ENCODE assay signal across 16 cellular contexts in genomic region chr2:241108271-241109209, GRCh38. TPM values are rescaled to one million over a fixed set of nuclear protein-coding genes. Genes with fewer than 3 reads are reported as not detected.
DNase-seq lines count a peak whose midpoint lies in the region; ATAC-seq, FAIRE-seq and TF ChIP-seq lines count a peak whose summit lies in the region.
"Had no signal": no experiment of that assay in that cellular context is flagged by ENCODE, and none has a peak within 500 bp of the region (broad histone marks: within the 10 kb centered on the region; RNA-seq: fewer than 3 reads in every experiment).

No MANE protein-coding gene starts in this region.

- H3K27me3 ChIP-seq in small intestine (ENCODE audit: control insufficient read depth in 2 of 2, insufficient read depth in 2 of 2, low read length in 2 of 2): no peaks in the 10 kb centered on the region
- H3K27me3 ChIP-seq: gastrocnemius medialis, MG63 had no signal

- H3K9me3 ChIP-seq in small intestine (ENCODE audit: control insufficient read depth, low read depth) (no peaks in the 10 kb centered on the region), OCI-LY7 (ENCODE audit: low read length) (no peaks in the 10 kb centered on the region)
- H3K9me3 ChIP-seq: gastrocnemius medialis, MG63 had no signal

- CTCF ChIA-PET in WTC11 (lab: Charles Lee) (no interaction called here), OCI-LY7 (lab: Charles Lee; ENCODE audit: unreplicated experiment) (no interaction called here)

- H3K27ac ChIP-seq in small intestine (ENCODE audit: low read depth in 1 of 2, low read length in 1 of 2): peak overlapping the region; percentile 52 to 92
- H3K27ac ChIP-seq in OCI-LY7 (ENCODE audit: low read depth, low read length, poor library complexity, severe bottlenecking): no peak overlapping the region
- H3K27ac ChIP-seq: gastrocnemius medialis had no signal

- H3K4me1 Mint-ChIP-seq in WTC11: no peaks in the 10 kb centered on the region
- peaks cover 53% of the 10 kb centered on the region for H3K4me1 Mint-ChIP-seq in endothelial cell (ENCODE audit: unreplicated experiment)

- no peaks in the 10 kb centered on the region for H3K36me3 ChIP-seq in small intestine (ENCODE audit: control insufficient read depth in 2 of 2, insufficient read depth in 2 of 2, low read length in 2 of 2)
- peaks cover 19% of the 10 kb centered on the region; the same call in 1 of the 2 replicates for H3K36me3 ChIP-seq in OCI-LY7 (ENCODE audit: insufficient read depth, low read length)
- H3K36me3 ChIP-seq: gastrocnemius medialis, MG63 had no signal

- H3K4me3 Mint-ChIP-seq in WTC11 (no peak overlapping the region), endothelial cell (ENCODE audit: unreplicated experiment) (peak overlapping the region; percentile 77)

- H3K27ac Mint-ChIP-seq in WTC11: peak overlapping the region; percentile 32; the same call in 1 of the 2 replicates
- H3K27ac Mint-ChIP-seq in endothelial cell (ENCODE audit: unreplicated experiment): peak overlapping the region; percentile 99

- ATAC-seq in WTC11: no peak
- no peak for ATAC-seq in HG02973 (IDR thresholded peaks at IDR 0.05; ENCODE audit: unreplicated experiment)
- ATAC-seq: gastrocnemius medialis, Panc1 had no signal

- WGBS in small intestine, 3 donors: 70 to 84% (median 71%) methylated on average over 30 to 35 of the region's 35 CpGs

- H3K4me3 ChIP-seq in small intestine (ENCODE audit: low read depth in 1 of 2, low read length in 2 of 2): no peak overlapping the region
- H3K4me3 ChIP-seq in OCI-LY7 (ENCODE audit: low read depth, low read length, poor library complexity, severe bottlenecking): no peak overlapping the region
- H3K4me3 ChIP-seq: gastrocnemius medialis, MG63 had no signal

- DNase-seq in activated CD4-positive, CD25-positive, alpha-beta regulatory T cell treated with anti-CD3 and anti-CD28 coated beads, Interleukin-2, amount 50 U/mL, for 72 hours: peak; percentile 14
- no peak for DNase-seq in activated CD4-positive, CD25-positive, alpha-beta regulatory T cell (lab: John Stamatoyannopoulos, UW)
- no peak for DNase-seq in WTC11 (ENCODE audit: low spot score)
- no peak for DNase-seq in endothelial cell (ENCODE audit: low spot score)
- no peak for DNase-seq in small intestine
- no peak for DNase-seq in NCI-H2081 (lab: John Stamatoyannopoulos, UW)
- DNase-seq in OCI-LY7 (ENCODE audit: low spot score): no peak
- DNase-seq: activated gamma-delta T cell treated with Interleukin-2 at 50 U/mL for 16 hours, cortex of kidney, DMS 273 treated with DMSO at 0.1 percent for 48 hours, gastrocnemius medialis, kidney glomerular epithelial cell, MG63, T1000 had no signal

- no peaks in the 10 kb centered on the region for H3K9me2 ChIP-seq in OCI-LY7 (ENCODE audit: insufficient read depth, low read length)

- intact Hi-C loops in OCI-LY7 (cut with micrococcal nuclease; ENCODE audit: unreplicated experiment): no loop called here

- H3K4me1 ChIP-seq in small intestine (ENCODE audit: control insufficient read depth in 2 of 2, insufficient read depth in 1 of 2, low read depth in 1 of 2, low read length in 1 of 2) (no peaks in the 10 kb centered on the region), OCI-LY7 (ENCODE audit: insufficient read depth, low read length, poor library complexity, severe bottlenecking) (peaks cover 15% of the 10 kb centered on the region)

- H2AFZ ChIP-seq in OCI-LY7 (ENCODE audit: low read length): no peak overlapping the region

- no peaks in the 10 kb centered on the region for H4K20me1 ChIP-seq in OCI-LY7 (ENCODE audit: insufficient read depth, low read length)

- BruUV-seq in OCI-LY7 (replicated peaks; lab: Mats Ljungman, UMichigan): no TSS peak

- TF ChIP-seq CTCF in WTC11 (IDR thresholded peaks at IDR 0.05): no peak
- TF ChIP-seq CTCF in endothelial cell (IDR thresholded peaks at IDR 0.05; ENCODE audit: unreplicated experiment): no peak
- TF ChIP-seq CTCF in OCI-LY7 (conservative IDR thresholded peaks at IDR 0.05; ENCODE audit: low read length): no peak

- H3K9me3 Mint-ChIP-seq in WTC11 (no peaks in the 10 kb centered on the region), endothelial cell (ENCODE audit: unreplicated experiment) (no peaks in the 10 kb centered on the region)

- no peak overlapping the region for H3K4me2 ChIP-seq in OCI-LY7 (ENCODE audit: low read length)

- POLR2A ChIA-PET in WTC11 (lab: Charles Lee): no interaction called here
- POLR2A ChIA-PET in OCI-LY7 (lab: Charles Lee): no interaction called here

- peak; percentile 33 for FAIRE-seq in small intestine (lab: Jason Lieb, UNC)

- peaks cover 9% of the 10 kb centered on the region; the same call in 1 of the 2 replicates for H3K36me3 Mint-ChIP-seq in WTC11
- peaks cover 29% of the 10 kb centered on the region for H3K36me3 Mint-ChIP-seq in endothelial cell (ENCODE audit: low read depth, unreplicated experiment)

- H3K27me3 Mint-ChIP-seq in WTC11 (ENCODE audit: low read depth) (no peaks in the 10 kb centered on the region), endothelial cell (ENCODE audit: unreplicated experiment) (peaks cover 6% of the 10 kb centered on the region)

- H3K79me2 ChIP-seq in OCI-LY7 (ENCODE audit: insufficient read depth, low read depth, low read length): peaks cover 1% of the 10 kb centered on the region; the same call in 1 of the 2 replicates

TF ChIP-seq in WTC11, 78 proteins besides CTCF, POLR2A, EP300 and RAD21:
- TF ChIP-seq GTF2I (CRISPR knock-in tag; conservative IDR thresholded peaks at IDR 0.05) (no peak), USF2 (CRISPR knock-in tag; IDR thresholded peaks at IDR 0.05) (no peak), FOXP1 (CRISPR knock-in tag; IDR thresholded peaks at IDR 0.05; ENCODE audit: borderline replicate concordance) (0 out of 2 replicates have a peak, but pooled peaks have one; percentile 20)
TF ChIP-seq in WTC11: peak in this region for 1.

RNA-seq across cellular contexts. Expression of gene MTERF4, which starts 6.5 kb away (rescaled TPM):
- 22.4 to 25.4 TPM (median 23.3 TPM) in 3 replicates for total RNA-seq in WTC11 (2021)
- 82.4 TPM for total RNA-seq in endothelial cell (ENCODE audit: unreplicated experiment)
- polyA plus RNA-seq in small intestine: 10 to 100 TPM; 25.3 to 31.6 (median 28.5) TPM
- total RNA-seq in OCI-LY7 (2014; rRNA removed; shearing (Covaris generic)): 57.7 and 58.9 TPM in 2 replicates
- total RNA-seq in OCI-LY7 (2022): 48.2 and 52.8 TPM in 2 replicates

RNA-seq across cellular contexts. Expression of gene PASK, which starts 40.7 kb away (rescaled TPM):
- total RNA-seq in WTC11 (2021) (64.7 to 80.9 TPM (median 72.8 TPM) in 3 replicates), endothelial cell (ENCODE audit: unreplicated experiment) (39.7 TPM), OCI-LY7 (2022) (73.5 and 84.3 TPM in 2 replicates)
- 1 to 10 TPM; 4.7 to 6.4 (median 5.9) TPM for polyA plus RNA-seq in small intestine
- total RNA-seq in OCI-LY7 (2014; rRNA removed; shearing (Covaris generic)): 26.8 and 72.9 TPM in 2 replicates

RNA-seq across cellular contexts. Expression of gene PPP1R7, which starts 41.7 kb away (rescaled TPM):
- total RNA-seq in WTC11 (2021) (44.0 to 49.1 TPM (median 49.0 TPM) in 3 replicates), endothelial cell (ENCODE audit: unreplicated experiment) (61.6 TPM), OCI-LY7 (2022) (82.0 and 97.1 TPM in 2 replicates)
- polyA plus RNA-seq in small intestine: 10 to 100 TPM; 57.3 to 74.7 (median 68.1) TPM
- total RNA-seq in OCI-LY7 (2014; rRNA removed; shearing (Covaris generic)): 46.0 and 61.4 TPM in 2 replicates
